In the genomic region with DNA sequence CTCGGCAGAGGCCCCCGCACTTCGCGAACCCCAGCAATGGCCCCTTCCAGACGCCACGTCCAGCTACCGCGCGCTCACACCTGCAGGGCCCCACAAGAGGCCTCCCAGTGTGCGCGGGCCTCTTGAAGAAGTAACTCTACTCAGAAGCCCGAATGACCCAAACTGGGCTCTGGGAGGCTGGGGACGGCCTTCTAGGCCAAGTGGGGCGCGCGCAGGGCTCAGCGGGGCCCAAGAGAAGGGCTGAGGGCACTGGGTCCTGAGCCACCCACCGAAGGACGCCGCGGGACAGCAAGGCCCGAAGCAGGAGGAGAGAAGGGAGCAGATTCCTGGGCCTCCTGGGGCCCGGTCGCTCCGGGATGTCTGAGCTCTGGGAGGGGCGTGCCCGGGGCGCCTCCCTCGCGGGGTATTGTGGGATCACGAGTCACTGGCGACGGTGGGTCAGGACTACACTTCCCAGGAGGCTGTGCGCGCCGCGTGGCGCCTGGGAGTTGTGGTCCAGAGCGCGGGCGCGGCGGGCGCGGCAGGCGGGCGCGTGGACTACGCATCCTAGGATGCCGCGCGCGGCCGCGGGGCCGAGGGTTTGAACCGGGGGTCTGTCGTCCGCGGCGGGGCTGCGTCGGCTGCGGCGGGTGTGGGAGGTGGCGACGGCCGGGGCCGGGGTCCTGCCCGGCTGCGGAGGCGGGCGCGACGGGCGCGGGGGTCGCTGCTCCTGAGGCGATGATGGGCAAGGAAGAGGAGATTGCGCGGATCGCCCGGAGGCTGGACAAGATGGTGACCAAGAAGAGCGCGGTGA, we compare ENCODE assay signal across 1 cellular context.
TF ChIP-seq lines count a peak whose summit lies in the region.

Gene TCEA2 (plus strand): TSS at position 603 of the 793 bp plus-strand sequence. CDS start 115 bp downstream, at position 718.

TF ChIP-seq in IMR-90, 13 proteins besides CTCF, POLR2A, EP300 and RAD21:
- 0 out of 2 replicates have a peak, but pooled peaks have one; percentile 17 for TF ChIP-seq BHLHE40 (IDR thresholded peaks at IDR 0.05; ENCODE audit: low read depth, low read length)
- no peak for TF ChIP-seq CHD1 (IDR thresholded peaks at IDR 0.05; ENCODE audit: low read depth, low read length)
- peak; percentile 70 for TF ChIP-seq USF2 (IDR thresholded peaks at IDR 0.05; ENCODE audit: low read depth, low read length)
- no peak for TF ChIP-seq MAFK (IDR thresholded peaks at IDR 0.05; ENCODE audit: low read depth, low read length)
- no peak for TF ChIP-seq CEBPB (IDR thresholded peaks at IDR 0.05; ENCODE audit: low read depth, low read length)
- TF ChIP-seq MAZ (IDR thresholded peaks at IDR 0.05; ENCODE audit: borderline replicate concordance, low read depth, low read length) = peak; percentile 74; the same call in 1 of the 2 replicates
- TF ChIP-seq MXI1 (IDR thresholded peaks at IDR 0.05; ENCODE audit: borderline replicate concordance, low read depth, low read length) = peak; percentile 89
